In the genomic region with DNA sequence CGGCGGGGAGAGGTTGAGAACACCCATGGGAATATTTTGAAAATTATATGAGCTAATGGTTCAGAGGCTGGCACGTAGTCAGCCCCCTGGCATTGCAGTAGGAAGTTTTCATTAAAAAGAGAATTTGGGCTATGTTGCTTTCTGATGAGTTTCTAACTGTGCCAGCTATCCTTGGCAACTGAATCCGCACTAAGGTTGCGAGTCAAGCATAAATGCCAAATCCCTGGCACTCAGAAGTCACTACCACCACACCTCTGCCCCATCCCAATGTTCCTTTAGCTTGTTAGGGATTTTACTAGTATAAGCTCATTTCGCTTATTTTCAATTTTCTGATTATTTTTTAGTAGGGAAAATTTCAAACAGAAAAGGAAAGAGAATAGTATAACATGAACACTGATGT, we compare ENCODE assay signal across 24 cellular contexts.
"Had no signal": no experiment of that assay in that cellular context is flagged by ENCODE, and none has a peak within 500 bp of the region (broad histone marks: within the 10 kb centered on the region; RNA-seq: fewer than 3 reads in every experiment).

No MANE protein-coding gene starts in this region.

- DNase-seq: activated CD4-positive, alpha-beta memory T cell treated with anti-CD3 and anti-CD28 coated beads for 36 hours; activated CD4-positive, alpha-beta T cell treated with anti-CD3 and anti-CD28 coated beads, Interleukin-2, amount 10 ng/mL, durations not matched to agents 7 days and 5 days; activated CD4-positive, CD25-positive, alpha-beta regulatory T cell; activated CD8-positive, alpha-beta memory T cell treated with anti-CD3 and anti-CD28 coated beads for 24 hours; activated effector memory CD4-positive, alpha-beta T cell treated with anti-CD3 and anti-CD28 coated beads, Interleukin-2, amount 50 U/mL, for 16 hours; activated naive CD4-positive, alpha-beta T cell treated with Interleukin-2 at 50 U/mL for 16 hours; activated naive CD8-positive, alpha-beta T cell treated with anti-CD3 and anti-CD28 coated beads, Interleukin-2, amount 50 U/mL, for 24 hours; activated T-cell treated with anti-CD3 and anti-CD28 coated beads, Interleukin-2, amount 50 U/mL, for 4 hours; amniotic stem cell; brain microvascular endothelial cell; NCI-H1092; NCI-H1930; NCI-H2171; NCI-H2227 treated with DMSO at 0.1 percent for 48 hours; NCI-H526 treated with DMSO at 0.1 percent for 48 hours; NCI-H82; SIG-M5; T-cell; T-helper 2 cell; T1000 had no signal

- H3K9ac ChIP-seq: KMS-11 had no signal

- H3K4me3 ChIP-seq: ascending aorta, cardiac muscle cell had no signal

- H3K27me3 Mint-ChIP-seq: activated CD4-positive, alpha-beta memory T cell treated with anti-CD3 and anti-CD28 coated beads for 36 hours; activated CD4-positive, alpha-beta T cell treated with anti-CD3 and anti-CD28 coated beads, Interleukin-2, amount 10 ng/mL, durations not matched to agents 7 days and 5 days; activated naive CD8-positive, alpha-beta T cell treated with anti-CD3 and anti-CD28 coated beads, Interleukin-2, amount 50 U/mL, for 24 hours; T-cell had no signal

- H3K36me3 Mint-ChIP-seq: activated naive CD4-positive, alpha-beta T cell treated with anti-CD3 and anti-CD28 coated beads, Interleukin-2, amount 50 U/mL, for 72 hours had no signal

- ATAC-seq: activated naive CD4-positive, alpha-beta T cell treated with anti-CD3 and anti-CD28 coated beads, Interleukin-2, amount 50 U/mL, for 72 hours; activated naive CD8-positive, alpha-beta T cell treated with anti-CD3 and anti-CD28 coated beads, Interleukin-2, amount 50 U/mL, for 24 hours; activated T-cell treated with anti-CD3 and anti-CD28 coated beads, Interleukin-2, amount 50 U/mL, for 4 hours; T-cell had no signal

- H3K27me3 ChIP-seq: ascending aorta, brain microvascular endothelial cell, cardiac muscle cell had no signal

- H3K9me3 ChIP-seq: ascending aorta had no signal

- H3K4me3 Mint-ChIP-seq: activated CD4-positive, alpha-beta memory T cell treated with anti-CD3 and anti-CD28 coated beads for 36 hours; activated CD4-positive, alpha-beta T cell treated with anti-CD3 and anti-CD28 coated beads, Interleukin-2, amount 10 ng/mL, durations not matched to agents 7 days and 5 days; activated naive CD8-positive, alpha-beta T cell treated with anti-CD3 and anti-CD28 coated beads, Interleukin-2, amount 50 U/mL, for 24 hours; activated T-cell treated with anti-CD3 and anti-CD28 coated beads, Interleukin-2, amount 50 U/mL, for 4 hours; T-cell had no signal

- H3K27ac ChIP-seq: brain microvascular endothelial cell, cardiac muscle cell, KMS-11 had no signal

- H3K9me3 Mint-ChIP-seq: activated CD4-positive, alpha-beta memory T cell treated with anti-CD3 and anti-CD28 coated beads for 36 hours; activated CD4-positive, alpha-beta T cell treated with anti-CD3 and anti-CD28 coated beads, Interleukin-2, amount 10 ng/mL, durations not matched to agents 7 days and 5 days; activated naive CD4-positive, alpha-beta T cell treated with anti-CD3 and anti-CD28 coated beads, Interleukin-2, amount 50 U/mL, for 72 hours; activated naive CD8-positive, alpha-beta T cell treated with anti-CD3 and anti-CD28 coated beads, Interleukin-2, amount 50 U/mL, for 24 hours; activated T-cell treated with anti-CD3 and anti-CD28 coated beads, Interleukin-2, amount 50 U/mL, for 4 hours; T-cell had no signal

- H3K27ac Mint-ChIP-seq: activated CD4-positive, alpha-beta memory T cell treated with anti-CD3 and anti-CD28 coated beads for 36 hours; activated naive CD4-positive, alpha-beta T cell treated with anti-CD3 and anti-CD28 coated beads, Interleukin-2, amount 50 U/mL, for 72 hours; activated naive CD8-positive, alpha-beta T cell treated with anti-CD3 and anti-CD28 coated beads, Interleukin-2, amount 50 U/mL, for 24 hours; T-cell had no signal
